ENCODE assay signal across 32 cellular contexts in genomic region chr11:70305501-70305900, GRCh38.
"Had no signal": no experiment of that assay in that cellular context is flagged by ENCODE, and none has a peak within 500 bp of the region (broad histone marks: within the 10 kb centered on the region; RNA-seq: fewer than 3 reads in every experiment).

No MANE protein-coding gene starts in this region.

- ATAC-seq: gastroesophageal sphincter; left colon; psoas muscle; stimulated activated memory B cell treated with anti-CD40 and anti-IgM and Interleukin-4, amounts not matched to agents 10 μg/mL and 1 μg/mL and 100 μg/mL, for 72 hours; stimulated activated naive CD8-positive, alpha-beta T cell treated with anti-CD3 and anti-CD28 coated beads, Interleukin-15, amount 100 ng/mL, for 72 hours; T-helper 17 cell had no signal

- H3K79me2 ChIP-seq: parathyroid adenoma had no signal

- H3K36me3 Mint-ChIP-seq: naive B cell had no signal

- H3K9ac ChIP-seq: parathyroid adenoma had no signal

- H3K4me3 ChIP-seq: breast epithelium, colonic mucosa, gastroesophageal sphincter, psoas muscle, sigmoid colon had no signal

- H3K27me3 Mint-ChIP-seq: activated CD4-positive, alpha-beta memory T cell treated with anti-CD3 and anti-CD28 coated beads for 36 hours; activated CD4-positive, alpha-beta T cell treated with anti-CD3 and anti-CD28 coated beads, Interleukin-2, amount 10 ng/mL, durations not matched to agents 24 days and 14 days; activated naive CD4-positive, alpha-beta T cell treated with anti-CD3 and anti-CD28 coated beads, Interleukin-2, amount 50 U/mL, for 24 hours; naive B cell; stimulated activated memory B cell treated with anti-CD40 and anti-IgM and Interleukin-4, amounts not matched to agents 10 μg/mL and 1 μg/mL and 100 μg/mL, for 72 hours; stimulated activated naive CD8-positive, alpha-beta T cell treated with anti-CD3 and anti-CD28 coated beads, Interleukin-15, amount 100 ng/mL, for 72 hours; T-helper 17 cell had no signal

- H3K27ac Mint-ChIP-seq: activated CD4-positive, alpha-beta memory T cell treated with anti-CD3 and anti-CD28 coated beads for 36 hours; activated CD4-positive, alpha-beta T cell treated with anti-CD3 and anti-CD28 coated beads, Interleukin-2, amount 10 ng/mL, durations not matched to agents 24 days and 14 days; activated naive CD4-positive, alpha-beta T cell treated with anti-CD3 and anti-CD28 coated beads, Interleukin-2, amount 50 U/mL, for 24 hours; activated T-helper 1 cell treated with anti-CD3 and anti-CD28 coated beads, Interleukin-12 subunit alpha, Interleukin-12 subunit beta, Interleukin-2, Interleukin-4 antibody, amounts not matched to agents 30 ng/mL and 10 ng/mL and 1 ng/mL, durations not matched to agents 14 hours and 24 hours and 36 hours; mesothelial cell of epicardium; naive B cell; nephron progenitor cell; stimulated activated memory B cell treated with anti-CD40 and anti-IgM and Interleukin-4, amounts not matched to agents 10 μg/mL and 1 μg/mL and 100 μg/mL, for 72 hours; stimulated activated naive CD8-positive, alpha-beta T cell treated with anti-CD3 and anti-CD28 coated beads, Interleukin-15, amount 100 ng/mL, for 72 hours; T-helper 17 cell had no signal

- H3K36me3 ChIP-seq: breast epithelium, colonic mucosa, gastroesophageal sphincter, sigmoid colon had no signal

- H3K9me3 ChIP-seq: breast epithelium, colonic mucosa, gastroesophageal sphincter, neutrophil, psoas muscle, sigmoid colon had no signal

- H2AFZ ChIP-seq: parathyroid adenoma had no signal

- H3K4me1 ChIP-seq: breast epithelium, colonic mucosa, parathyroid adenoma, psoas muscle had no signal

- H3K27me3 ChIP-seq: breast epithelium, colonic mucosa, gastroesophageal sphincter, neutrophil, sigmoid colon had no signal

- H3K9me3 Mint-ChIP-seq: activated CD4-positive, alpha-beta memory T cell treated with anti-CD3 and anti-CD28 coated beads for 36 hours; activated CD4-positive, alpha-beta T cell treated with anti-CD3 and anti-CD28 coated beads, Interleukin-2, amount 10 ng/mL, durations not matched to agents 24 days and 14 days; activated naive CD4-positive, alpha-beta T cell treated with anti-CD3 and anti-CD28 coated beads, Interleukin-2, amount 50 U/mL, for 24 hours; activated T-helper 1 cell treated with anti-CD3 and anti-CD28 coated beads, Interleukin-12 subunit alpha, Interleukin-12 subunit beta, Interleukin-2, Interleukin-4 antibody, amounts not matched to agents 30 ng/mL and 10 ng/mL and 1 ng/mL, durations not matched to agents 14 hours and 24 hours and 36 hours; immature natural killer cell; mesothelial cell of epicardium; naive B cell; nephron progenitor cell; stimulated activated memory B cell treated with anti-CD40 and anti-IgM and Interleukin-4, amounts not matched to agents 10 μg/mL and 1 μg/mL and 100 μg/mL, for 72 hours; stimulated activated naive CD8-positive, alpha-beta T cell treated with anti-CD3 and anti-CD28 coated beads, Interleukin-15, amount 100 ng/mL, for 72 hours had no signal

- H3K4me3 Mint-ChIP-seq: activated CD4-positive, alpha-beta memory T cell treated with anti-CD3 and anti-CD28 coated beads for 36 hours; activated CD4-positive, alpha-beta T cell treated with anti-CD3 and anti-CD28 coated beads, Interleukin-2, amount 10 ng/mL, durations not matched to agents 24 days and 14 days; activated naive CD4-positive, alpha-beta T cell treated with anti-CD3 and anti-CD28 coated beads, Interleukin-2, amount 50 U/mL, for 24 hours; activated T-helper 1 cell treated with anti-CD3 and anti-CD28 coated beads, Interleukin-12 subunit alpha, Interleukin-12 subunit beta, Interleukin-2, Interleukin-4 antibody, amounts not matched to agents 30 ng/mL and 10 ng/mL and 1 ng/mL, durations not matched to agents 14 hours and 24 hours and 36 hours; immature natural killer cell; mesothelial cell of epicardium; naive B cell; nephron progenitor cell; stimulated activated memory B cell treated with anti-CD40 and anti-IgM and Interleukin-4, amounts not matched to agents 10 μg/mL and 1 μg/mL and 100 μg/mL, for 72 hours; stimulated activated naive CD8-positive, alpha-beta T cell treated with anti-CD3 and anti-CD28 coated beads, Interleukin-15, amount 100 ng/mL, for 72 hours; T-helper 17 cell had no signal

- H3K4me1 Mint-ChIP-seq: activated CD4-positive, alpha-beta T cell treated with anti-CD3 and anti-CD28 coated beads, Interleukin-2, amount 10 ng/mL, durations not matched to agents 24 days and 14 days; activated naive CD4-positive, alpha-beta T cell treated with anti-CD3 and anti-CD28 coated beads, Interleukin-2, amount 50 U/mL, for 24 hours; mesothelial cell of epicardium had no signal

- DNase-seq: activated CD4-positive, alpha-beta memory T cell treated with anti-CD3 and anti-CD28 coated beads for 36 hours; activated CD4-positive, alpha-beta T cell treated with anti-CD3 and anti-CD28 coated beads, Interleukin-2, amount 10 ng/mL, durations not matched to agents 24 days and 14 days; activated CD4-positive, CD25-positive, alpha-beta regulatory T cell treated with anti-CD3 and anti-CD28 coated beads, Interleukin-2, amount 50 U/mL, for 72 hours; activated CD8-positive, alpha-beta memory T cell treated with anti-CD3 and anti-CD28 coated beads, Interleukin-2, amount 50 U/mL, for 4 hours; activated T-cell treated with anti-CD3 and anti-CD28 coated beads, Interleukin-2, amount 50 U/mL, for 1 hour; colonic mucosa; effector memory CD4-positive, alpha-beta T cell; hippocampal formation; immature natural killer cell; kidney; left colon; naive B cell; nephron progenitor cell; psoas muscle; small intestine; stimulated activated CD4-positive, alpha-beta T cell treated with anti-CD3 and anti-CD28 coated beads, Interleukin-1b, Interleukin-23, amount 100 ng/mL, for 48 hours; stimulated activated CD4-positive, alpha-beta T cell treated with anti-CD3 and anti-CD28 coated beads, Interleukin-4, amount 100 ng/mL, for 4 hours; stimulated activated CD8-positive, alpha-beta memory T cell treated with anti-CD3 and anti-CD28 coated beads, Interleukin-4, amount 100 ng/mL, for 48 hours; stimulated activated naive CD8-positive, alpha-beta T cell treated with anti-CD3 and anti-CD28 coated beads, Interleukin-15, amount 100 ng/mL, for 72 hours; substantia nigra; T-helper 17 cell; T1000; WERI-Rb-1 had no signal

- H3K27ac ChIP-seq: breast epithelium, gastroesophageal sphincter, neutrophil, parathyroid adenoma, psoas muscle, sigmoid colon, WERI-Rb-1 had no signal
